In genomic region chr17:7253082-7253481, GRCh38 we compare ENCODE assay signal across 9 cellular contexts. TPM values are rescaled to one million over a fixed set of nuclear protein-coding genes. Genes with fewer than 3 reads are reported as not detected.
A peak's percentile ranks its signal among the peaks of the same experiment; 100 is the strongest.
DNase-seq lines count a peak whose midpoint lies in the region; ATAC-seq and TF ChIP-seq lines count a peak whose summit lies in the region.
"Had no signal": no experiment of that assay in that cellular context is flagged by ENCODE, and none has a peak within 500 bp of the region (broad histone marks: within the 10 kb centered on the region; RNA-seq: fewer than 3 reads in every experiment).

No MANE protein-coding gene starts in this region.

- peaks cover 24 to 54% of the 10 kb centered on the region in 2 donors for H3K4me1 ChIP-seq in duodenal mucosa (ENCODE audit: control insufficient read depth in 1 of 2, insufficient read depth in 2 of 2, low read length in 2 of 2)

- H3K9me3 ChIP-seq in duodenal mucosa (ENCODE audit: control insufficient read depth in 1 of 2, low read length in 2 of 2): no peaks in the 10 kb centered on the region

- H3K27me3 ChIP-seq in duodenal mucosa (ENCODE audit: control insufficient read depth in 1 of 2, insufficient read depth in 2 of 2, low read length in 2 of 2): no peaks in the 10 kb centered on the region

- H3K36me3 Mint-ChIP-seq in neural crest cell (ENCODE audit: low read depth): peaks cover 18% of the 10 kb centered on the region

- peak overlapping the region; percentile 100 for H3K27ac Mint-ChIP-seq in neural crest cell (ENCODE audit: unreplicated experiment)

- H3K4me3 ChIP-seq in duodenal mucosa (ENCODE audit: low read depth in 1 of 2, low read length in 2 of 2): peak overlapping the region; percentile 79 to 90

- ATAC-seq in sciatic nerve: no peak

- H3K4me3 Mint-ChIP-seq in neural crest cell: peak overlapping the region; percentile 95

- peak overlapping the region; percentile 87 to 97 for H3K9ac ChIP-seq in duodenal mucosa (ENCODE audit: low read depth in 1 of 2, low read length in 2 of 2)

- H3K36me3 ChIP-seq in duodenal mucosa (ENCODE audit: control insufficient read depth in 1 of 2, insufficient read depth in 2 of 2, low read length in 2 of 2): peaks cover 10 to 32% of the 10 kb centered on the region in 2 donors

- H3K4me1 Mint-ChIP-seq in neural crest cell: peaks cover 41% of the 10 kb centered on the region

- TF ChIP-seq CTCF in C4-2B (conservative IDR thresholded peaks at IDR 0.05) (no peak), neural crest cell (conservative IDR thresholded peaks at IDR 0.05) (no peak)

- peak; percentile 84 for DNase-seq in NCI-H82 (lab: John Stamatoyannopoulos, UW)
- DNase-seq in neural crest cell (ENCODE audit: low read depth, low spot score): no peak
- no peak for DNase-seq in NCI-H1105 treated with DMSO at 0.1 percent for 48 hours (lab: John Stamatoyannopoulos, UW)
- DNase-seq in sciatic nerve (ENCODE audit: low spot score): no peak
- no peak for DNase-seq in cerebellum (ENCODE audit: low spot score)
- DNase-seq in AML-193 (lab: John Stamatoyannopoulos, UW): no peak
- DNase-seq: NCI-H1436 treated with DMSO at 0.1 percent for 48 hours had no signal

- intact Hi-C loops in sciatic nerve (cut with DNase I): no loop called here

- peaks cover 7% of the 10 kb centered on the region for H3K27me3 Mint-ChIP-seq in neural crest cell (ENCODE audit: low read depth)

- H3K27ac ChIP-seq in C4-2B (peak overlapping the region; percentile 87), duodenal mucosa (ENCODE audit: low read depth, low read length) (no peak overlapping the region)

- H3K9me3 Mint-ChIP-seq in neural crest cell: no peaks in the 10 kb centered on the region

RNA-seq across cellular contexts. Expression of gene ELP5, which starts 1.1 kb away (rescaled TPM):
- total RNA-seq in neural crest cell (74.4 and 77.4 TPM in 2 replicates), sciatic nerve (26.7 TPM), cerebellum (20.0 TPM)

RNA-seq across cellular contexts. Expression of gene CTDNEP1, which starts 1.5 kb away (rescaled TPM):
- total RNA-seq in neural crest cell (179 and 182 TPM in 2 replicates), sciatic nerve (82.0 TPM), cerebellum (35.8 TPM)

RNA-seq across cellular contexts. Expression of gene CLDN7, which starts 9.2 kb away (rescaled TPM):
- total RNA-seq in neural crest cell (not detected in 2 replicates), sciatic nerve (4.1 TPM), cerebellum (0.54 TPM)

RNA-seq across cellular contexts. Expression of gene GABARAP, which starts 10.8 kb away (rescaled TPM):
- total RNA-seq in neural crest cell (470 and 479 TPM in 2 replicates), sciatic nerve (397 TPM), cerebellum (102 TPM)

RNA-seq across cellular contexts. Expression of gene PHF23, which starts 13.8 kb away (rescaled TPM):
- 72.7 and 75.2 TPM in 2 replicates for total RNA-seq in neural crest cell
- 23.8 TPM for total RNA-seq in sciatic nerve
- 20.5 TPM for total RNA-seq in cerebellum
